12 cellular contexts compared by ENCODE assay signal in genomic region chr7:101527844-101528667, GRCh38.
DNase-seq lines count a peak whose midpoint lies in the region; ATAC-seq, FAIRE-seq and TF ChIP-seq lines count a peak whose summit lies in the region.
"Had no signal": no experiment of that assay in that cellular context is flagged by ENCODE, and none has a peak within 500 bp of the region (broad histone marks: within the 10 kb centered on the region; RNA-seq: fewer than 3 reads in every experiment).

No MANE protein-coding gene starts in this region.

- CTCF ChIA-PET in activated naive CD4-positive, alpha-beta T cell treated with anti-CD3 and anti-CD28 coated beads, Interleukin-2, amount 10 ng/mL, durations not matched to agents 7 days and 5 days (lab: Charles Lee), result no interaction called here
- CTCF ChIA-PET in T-cell (lab: Charles Lee), result no interaction called here

- in situ Hi-C loops in ACHN (cut with HindIII; ENCODE audit: low pct_ligation_motif_present, low pct_unique_long_range_greater_than_20kb, low sequenced_read_pairs), result no loop called here

- intact Hi-C loops in upper lobe of right lung (cut with DNase I), result no loop called here

- POLR2A ChIA-PET in T-cell (lab: Charles Lee), result no interaction called here

- H3K4me3 ChIP-seq in bronchial epithelial cell (ENCODE audit: low read depth, low read length) (no peak overlapping the region), upper lobe of right lung (no peak overlapping the region)

- no peak for TF ChIP-seq POLR2A in GM12892 (IDR thresholded peaks at IDR 0.05; ENCODE audit: low read depth, low read length)

- no peaks in the 10 kb centered on the region for H3K4me1 Mint-ChIP-seq in activated naive CD4-positive, alpha-beta T cell treated with anti-CD3 and anti-CD28 coated beads, Interleukin-2, amount 10 ng/mL, durations not matched to agents 7 days and 5 days
- H3K4me1 Mint-ChIP-seq in T-cell, result no peaks in the 10 kb centered on the region

- H3K27ac Mint-ChIP-seq in activated naive CD4-positive, alpha-beta T cell treated with anti-CD3 and anti-CD28 coated beads, Interleukin-2, amount 10 ng/mL, durations not matched to agents 7 days and 5 days, result peak overlapping the region; percentile 62
- H3K27ac Mint-ChIP-seq in activated naive CD4-positive, alpha-beta T cell treated with anti-CD3 and anti-CD28 coated beads, Interleukin-2, amount 50 U/mL, for 72 hours, result peak overlapping the region in 1 of 2 donors; percentile 65
- H3K27ac Mint-ChIP-seq in T-cell, result no peak overlapping the region

- no peaks in the 10 kb centered on the region for H3K36me3 Mint-ChIP-seq in activated naive CD4-positive, alpha-beta T cell treated with anti-CD3 and anti-CD28 coated beads, Interleukin-2, amount 10 ng/mL, durations not matched to agents 7 days and 5 days
- no peaks in the 10 kb centered on the region for H3K36me3 Mint-ChIP-seq in activated naive CD4-positive, alpha-beta T cell treated with anti-CD3 and anti-CD28 coated beads, Interleukin-2, amount 50 U/mL, for 72 hours
- H3K36me3 Mint-ChIP-seq in T-cell, result no peaks in the 10 kb centered on the region

- H3K27ac ChIP-seq in upper lobe of right lung, result peak overlapping the region; percentile 17

- no peaks in the 10 kb centered on the region for H3K9me3 Mint-ChIP-seq in activated naive CD4-positive, alpha-beta T cell treated with anti-CD3 and anti-CD28 coated beads, Interleukin-2, amount 10 ng/mL, durations not matched to agents 7 days and 5 days
- no peaks in the 10 kb centered on the region for H3K9me3 Mint-ChIP-seq in activated naive CD4-positive, alpha-beta T cell treated with anti-CD3 and anti-CD28 coated beads, Interleukin-2, amount 50 U/mL, for 72 hours
- H3K9me3 Mint-ChIP-seq in T-cell, result no peaks in the 10 kb centered on the region

- H3K36me3 ChIP-seq in bronchial epithelial cell (ENCODE audit: control insufficient read depth, insufficient read depth, low read length) (no peaks in the 10 kb centered on the region), upper lobe of right lung (no peaks in the 10 kb centered on the region)

- peaks cover 24% of the 10 kb centered on the region for H3K27me3 Mint-ChIP-seq in activated naive CD4-positive, alpha-beta T cell treated with anti-CD3 and anti-CD28 coated beads, Interleukin-2, amount 10 ng/mL, durations not matched to agents 7 days and 5 days
- peaks cover 6 to 14% of the 10 kb centered on the region in 2 donors for H3K27me3 Mint-ChIP-seq in T-cell

- no peaks in the 10 kb centered on the region for H3K4me1 ChIP-seq in upper lobe of right lung

- FAIRE-seq in bronchial epithelial cell (lab: Jason Lieb, UNC), result no peak
- no peak for FAIRE-seq in GM12892 (lab: Jason Lieb, UNC)
- FAIRE-seq: small intestine had no signal

- no peak for TF ChIP-seq CTCF in bronchial epithelial cell (IDR thresholded peaks at IDR 0.05; ENCODE audit: insufficient read depth, low read length, severe bottlenecking)
- TF ChIP-seq CTCF in upper lobe of right lung (IDR thresholded peaks at IDR 0.05), result no peak

- H3K9me3 ChIP-seq in upper lobe of right lung, result no peaks in the 10 kb centered on the region

- DNase-seq in activated naive CD4-positive, alpha-beta T cell treated with anti-CD3 and anti-CD28 coated beads, Interleukin-2, amount 10 ng/mL, durations not matched to agents 7 days and 5 days, result no peak
- no peak for DNase-seq in activated naive CD4-positive, alpha-beta T cell treated with anti-CD3 and anti-CD28 coated beads, Interleukin-2, amount 50 U/mL, for 72 hours (ENCODE audit: low spot score in 2 of 2)
- DNase-seq in bronchial epithelial cell (ENCODE audit: low read depth) (peak; percentile 31), left lobe of liver (ENCODE audit: low spot score) (peak; percentile 65), upper lobe of right lung (peak; percentile 73), GM12892 (ENCODE audit: insufficient read length) (no peak), T-cell (no peak), ACHN (no peak)
- DNase-seq: activated CD4-positive, CD25-positive, alpha-beta regulatory T cell treated with anti-CD3 and anti-CD28 coated beads, Interleukin-2, amount 50 U/mL, for 72 hours; GF-D8; NCI-H2171; small intestine had no signal

- H3K4me3 Mint-ChIP-seq in activated naive CD4-positive, alpha-beta T cell treated with anti-CD3 and anti-CD28 coated beads, Interleukin-2, amount 10 ng/mL, durations not matched to agents 7 days and 5 days, result no peak overlapping the region
- no peak overlapping the region for H3K4me3 Mint-ChIP-seq in T-cell

- ATAC-seq in activated naive CD4-positive, alpha-beta T cell treated with anti-CD3 and anti-CD28 coated beads, Interleukin-2, amount 50 U/mL, for 72 hours, result no peak
- ATAC-seq in left lobe of liver (peak; percentile 83), upper lobe of right lung (peak; percentile 76), T-cell (replicated peaks in 1 of 4) (no peak)

- no peaks in the 10 kb centered on the region for H3K27me3 ChIP-seq in bronchial epithelial cell (ENCODE audit: control insufficient read depth, insufficient read depth, low read length)
- no peaks in the 10 kb centered on the region for H3K27me3 ChIP-seq in upper lobe of right lung

Comparison
In these comparisons a context has a peak if more than half of its experiments do, and no peak if none do; other contexts are left out.
1. DNase-seq: peak in bronchial epithelial cell (single experiment), left lobe of liver (single experiment) and upper lobe of right lung (single experiment); none in activated naive CD4-positive, alpha-beta T cell treated with anti-CD3 and anti-CD28 coated beads, Interleukin-2, amount 10 ng/mL, durations not matched to agents 7 days and 5 days (single experiment), activated naive CD4-positive, alpha-beta T cell treated with anti-CD3 and anti-CD28 coated beads, Interleukin-2, amount 50 U/mL, for 72 hours (0 of 2), GM12892 (single experiment), T-cell (0 of 34) and ACHN (single experiment).
2. ATAC-seq: peak in left lobe of liver (single experiment) and upper lobe of right lung (single experiment); none in activated naive CD4-positive, alpha-beta T cell treated with anti-CD3 and anti-CD28 coated beads, Interleukin-2, amount 50 U/mL, for 72 hours (0 of 2) and T-cell (0 of 4).